In the genomic region with DNA sequence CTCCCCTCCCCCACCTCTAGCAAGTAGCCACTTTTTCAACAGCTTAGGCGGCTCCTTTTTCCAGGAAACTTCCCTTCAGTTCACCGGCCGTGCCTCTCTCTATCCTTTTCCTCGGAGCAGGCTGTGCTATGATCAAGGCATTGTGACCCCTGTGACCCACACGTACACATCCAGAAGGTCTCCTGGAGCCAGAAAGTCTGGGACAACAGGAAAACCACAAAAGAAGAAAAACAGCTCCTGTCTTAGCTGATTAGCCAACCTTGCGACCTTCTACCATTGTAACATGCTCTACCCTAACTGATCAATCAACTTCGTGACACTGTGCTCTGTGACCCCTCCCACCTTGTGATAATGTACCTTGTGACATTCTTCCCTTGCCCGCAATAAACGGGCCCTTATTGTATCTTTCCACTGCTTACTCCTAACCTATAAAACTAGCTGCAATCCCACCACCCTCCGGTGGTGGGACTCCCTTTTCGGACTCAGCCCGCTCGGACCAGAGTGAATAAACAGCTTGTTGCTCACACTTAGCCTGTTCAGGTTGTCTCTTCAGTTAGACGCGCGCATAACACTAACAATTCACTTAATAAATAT, we compare ENCODE assay signal across 1 cellular context.
TF ChIP-seq lines count a peak whose summit lies in the region.

No MANE protein-coding gene starts in this region.

TF ChIP-seq in HepG2, 621 proteins besides CTCF, POLR2A, EP300 and RAD21 (continued from another document and continues in another):
- 0 out of 2 replicates have a peak, but pooled peaks have one; percentile 45 for TF ChIP-seq ZNF878 (CRISPR knock-in tag; IDR thresholded peaks at IDR 0.05)
- no peak for TF ChIP-seq DPF2 (CRISPR knock-in tag; IDR thresholded peaks at IDR 0.05; ENCODE audit: borderline replicate concordance, low read depth)
- TF ChIP-seq, protein P1, sequence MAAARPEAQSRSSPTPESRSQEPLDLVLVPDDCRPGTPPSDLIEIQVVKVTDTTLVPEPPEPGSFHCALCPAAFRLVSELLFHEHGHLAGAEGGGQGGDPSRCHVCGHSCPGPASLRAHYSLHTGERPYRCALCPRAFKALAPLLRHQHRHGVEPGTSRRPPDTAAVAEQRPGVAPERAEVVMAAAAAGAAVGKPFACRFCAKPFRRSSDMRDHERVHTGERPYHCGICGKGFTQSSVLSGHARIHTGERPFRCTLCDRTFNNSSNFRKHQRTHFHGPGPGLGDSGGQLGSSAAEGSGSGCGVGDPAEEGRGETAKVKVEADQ (CRISPR knock-in tag; IDR thresholded peaks at IDR 0.05; ENCODE audit: borderline replicate concordance), result no peak
- no peak for TF ChIP-seq SMAD1 (CRISPR knock-in tag; IDR thresholded peaks at IDR 0.05; ENCODE audit: borderline replicate concordance, low read depth)
- no peak for TF ChIP-seq ZNF274 (CRISPR knock-in tag; IDR thresholded peaks at IDR 0.05)
- no peak for TF ChIP-seq IKZF1 (IDR thresholded peaks at IDR 0.05)
- TF ChIP-seq, protein P2, sequence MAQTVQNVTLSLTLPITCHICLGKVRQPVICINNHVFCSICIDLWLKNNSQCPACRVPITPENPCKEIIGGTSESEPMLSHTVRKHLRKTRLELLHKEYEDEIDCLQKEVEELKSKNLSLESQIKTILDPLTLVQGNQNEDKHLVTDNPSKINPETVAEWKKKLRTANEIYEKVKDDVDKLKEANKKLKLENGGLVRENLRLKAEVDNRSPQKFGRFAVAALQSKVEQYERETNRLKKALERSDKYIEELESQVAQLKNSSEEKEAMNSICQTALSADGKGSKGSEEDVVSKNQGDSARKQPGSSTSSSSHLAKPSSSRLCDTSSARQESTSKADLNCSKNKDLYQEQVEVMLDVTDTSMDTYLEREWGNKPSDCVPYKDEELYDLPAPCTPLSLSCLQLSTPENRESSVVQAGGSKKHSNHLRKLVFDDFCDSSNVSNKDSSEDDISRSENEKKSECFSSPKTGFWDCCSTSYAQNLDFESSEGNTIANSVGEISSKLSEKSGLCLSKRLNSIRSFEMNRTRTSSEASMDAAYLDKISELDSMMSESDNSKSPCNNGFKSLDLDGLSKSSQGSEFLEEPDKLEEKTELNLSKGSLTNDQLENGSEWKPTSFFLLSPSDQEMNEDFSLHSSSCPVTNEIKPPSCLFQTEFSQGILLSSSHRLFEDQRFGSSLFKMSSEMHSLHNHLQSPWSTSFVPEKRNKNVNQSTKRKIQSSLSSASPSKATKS (CRISPR knock-in tag; IDR thresholded peaks at IDR 0.05), result 0 out of 2 replicates have a peak, but pooled peaks have one; percentile 0
- no peak for TF ChIP-seq ZNF230 (CRISPR knock-in tag; IDR thresholded peaks at IDR 0.05)
- TF ChIP-seq TAF1 (CRISPR knock-in tag; IDR thresholded peaks at IDR 0.05), result no peak
- peak; percentile 82 for TF ChIP-seq ETV5 (CRISPR knock-in tag; IDR thresholded peaks at IDR 0.05; ENCODE audit: borderline replicate concordance)
- TF ChIP-seq GZF1 (CRISPR knock-in tag; IDR thresholded peaks at IDR 0.05), result no peak
- no peak for TF ChIP-seq MLLT10 (CRISPR knock-in tag; IDR thresholded peaks at IDR 0.05)
- peak; percentile 27; the same call in 1 of the 2 replicates for TF ChIP-seq NFYC (CRISPR knock-in tag; IDR thresholded peaks at IDR 0.05)
- no peak for TF ChIP-seq SNAPC2 (CRISPR knock-in tag; IDR thresholded peaks at IDR 0.05)
- TF ChIP-seq, protein P3, sequence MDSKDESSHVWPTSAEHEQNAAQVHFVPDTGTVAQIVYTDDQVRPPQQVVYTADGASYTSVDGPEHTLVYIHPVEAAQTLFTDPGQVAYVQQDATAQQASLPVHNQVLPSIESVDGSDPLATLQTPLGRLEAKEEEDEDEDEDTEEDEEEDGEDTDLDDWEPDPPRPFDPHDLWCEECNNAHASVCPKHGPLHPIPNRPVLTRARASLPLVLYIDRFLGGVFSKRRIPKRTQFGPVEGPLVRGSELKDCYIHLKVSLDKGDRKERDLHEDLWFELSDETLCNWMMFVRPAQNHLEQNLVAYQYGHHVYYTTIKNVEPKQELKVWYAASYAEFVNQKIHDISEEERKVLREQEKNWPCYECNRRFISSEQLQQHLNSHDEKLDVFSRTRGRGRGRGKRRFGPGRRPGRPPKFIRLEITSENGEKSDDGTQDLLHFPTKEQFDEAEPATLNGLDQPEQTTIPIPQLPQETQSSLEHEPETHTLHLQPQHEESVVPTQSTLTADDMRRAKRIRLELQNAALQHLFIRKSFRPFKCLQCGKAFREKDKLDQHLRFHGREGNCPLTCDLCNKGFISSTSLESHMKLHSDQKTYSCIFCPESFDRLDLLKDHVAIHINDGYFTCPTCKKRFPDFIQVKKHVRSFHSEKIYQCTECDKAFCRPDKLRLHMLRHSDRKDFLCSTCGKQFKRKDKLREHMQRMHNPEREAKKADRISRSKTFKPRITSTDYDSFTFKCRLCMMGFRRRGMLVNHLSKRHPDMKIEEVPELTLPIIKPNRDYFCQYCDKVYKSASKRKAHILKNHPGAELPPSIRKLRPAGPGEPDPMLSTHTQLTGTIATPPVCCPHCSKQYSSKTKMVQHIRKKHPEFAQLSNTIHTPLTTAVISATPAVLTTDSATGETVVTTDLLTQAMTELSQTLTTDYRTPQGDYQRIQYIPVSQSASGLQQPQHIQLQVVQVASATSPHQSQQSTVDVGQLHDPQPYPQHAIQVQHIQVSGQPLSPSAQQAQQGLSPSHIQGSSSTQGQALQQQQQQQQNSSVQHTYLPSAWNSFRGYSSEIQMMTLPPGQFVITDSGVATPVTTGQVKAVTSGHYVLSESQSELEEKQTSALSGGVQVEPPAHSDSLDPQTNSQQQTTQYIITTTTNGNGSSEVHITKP (CRISPR knock-in tag; IDR thresholded peaks at IDR 0.05; ENCODE audit: low read depth), result peak; percentile 53; the same call in 1 of the 2 replicates
- TF ChIP-seq ZNF563 (CRISPR knock-in tag; IDR thresholded peaks at IDR 0.05), result no peak
- no peak for TF ChIP-seq SATB2 (CRISPR knock-in tag; IDR thresholded peaks at IDR 0.05)
- peak; percentile 58; the same call in 1 of the 2 replicates for TF ChIP-seq ERF (CRISPR knock-in tag; IDR thresholded peaks at IDR 0.05)
- peak; percentile 54; the same call in 1 of the 2 replicates for TF ChIP-seq ZFP36L1 (CRISPR knock-in tag; IDR thresholded peaks at IDR 0.05)
- TF ChIP-seq, protein P4, sequence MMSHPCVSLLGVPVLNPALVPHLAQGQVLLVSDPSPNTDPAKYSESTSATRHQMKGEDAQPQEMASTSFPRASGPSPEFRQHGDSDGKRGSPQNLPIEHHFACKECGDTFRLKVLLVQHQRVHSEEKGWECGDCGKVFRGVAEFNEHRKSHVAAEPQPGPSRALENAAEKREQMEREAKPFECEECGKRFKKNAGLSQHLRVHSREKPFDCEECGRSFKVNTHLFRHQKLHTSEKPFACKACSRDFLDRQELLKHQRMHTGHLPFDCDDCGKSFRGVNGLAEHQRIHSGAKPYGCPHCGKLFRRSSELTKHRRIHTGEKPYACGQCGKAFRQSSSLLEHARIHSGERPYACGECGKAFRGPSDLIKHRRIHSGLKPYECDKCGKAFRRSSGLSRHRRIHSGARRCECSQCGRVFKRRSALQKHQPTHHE (CRISPR knock-in tag; IDR thresholded peaks at IDR 0.05; ENCODE audit: borderline replicate concordance), result no peak; the same call in 1 of the 2 replicates
- TF ChIP-seq ZNF569 (CRISPR knock-in tag; IDR thresholded peaks at IDR 0.05; ENCODE audit: borderline replicate concordance), result no peak
- TF ChIP-seq BCL6 (CRISPR knock-in tag; IDR thresholded peaks at IDR 0.05), result no peak; the same call in none of the 2 replicates
- TF ChIP-seq STAT5B (CRISPR knock-in tag; IDR thresholded peaks at IDR 0.05), result peak; percentile 83
- no peak; the same call in 1 of the 2 replicates for TF ChIP-seq ARID2 (CRISPR knock-in tag; IDR thresholded peaks at IDR 0.05; ENCODE audit: borderline replicate concordance)
- peak; percentile 66; the same call in 1 of the 2 replicates for TF ChIP-seq NKX3-1 (CRISPR knock-in tag; IDR thresholded peaks at IDR 0.05)
- no peak; the same call in 1 of the 2 replicates for TF ChIP-seq MEIS1 (CRISPR knock-in tag; IDR thresholded peaks at IDR 0.05; ENCODE audit: borderline replicate concordance)
- TF ChIP-seq, protein P5, sequence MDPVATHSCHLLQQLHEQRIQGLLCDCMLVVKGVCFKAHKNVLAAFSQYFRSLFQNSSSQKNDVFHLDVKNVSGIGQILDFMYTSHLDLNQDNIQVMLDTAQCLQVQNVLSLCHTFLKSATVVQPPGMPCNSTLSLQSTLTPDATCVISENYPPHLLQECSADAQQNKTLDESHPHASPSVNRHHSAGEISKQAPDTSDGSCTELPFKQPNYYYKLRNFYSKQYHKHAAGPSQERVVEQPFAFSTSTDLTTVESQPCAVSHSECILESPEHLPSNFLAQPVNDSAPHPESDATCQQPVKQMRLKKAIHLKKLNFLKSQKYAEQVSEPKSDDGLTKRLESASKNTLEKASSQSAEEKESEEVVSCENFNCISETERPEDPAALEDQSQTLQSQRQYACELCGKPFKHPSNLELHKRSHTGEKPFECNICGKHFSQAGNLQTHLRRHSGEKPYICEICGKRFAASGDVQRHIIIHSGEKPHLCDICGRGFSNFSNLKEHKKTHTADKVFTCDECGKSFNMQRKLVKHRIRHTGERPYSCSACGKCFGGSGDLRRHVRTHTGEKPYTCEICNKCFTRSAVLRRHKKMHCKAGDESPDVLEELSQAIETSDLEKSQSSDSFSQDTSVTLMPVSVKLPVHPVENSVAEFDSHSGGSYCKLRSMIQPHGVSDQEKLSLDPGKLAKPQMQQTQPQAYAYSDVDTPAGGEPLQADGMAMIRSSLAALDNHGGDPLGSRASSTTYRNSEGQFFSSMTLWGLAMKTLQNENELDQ (CRISPR knock-in tag; IDR thresholded peaks at IDR 0.05; ENCODE audit: borderline replicate concordance), result peak; percentile 34; the same call in 1 of the 2 replicates
- TF ChIP-seq, protein P6, sequence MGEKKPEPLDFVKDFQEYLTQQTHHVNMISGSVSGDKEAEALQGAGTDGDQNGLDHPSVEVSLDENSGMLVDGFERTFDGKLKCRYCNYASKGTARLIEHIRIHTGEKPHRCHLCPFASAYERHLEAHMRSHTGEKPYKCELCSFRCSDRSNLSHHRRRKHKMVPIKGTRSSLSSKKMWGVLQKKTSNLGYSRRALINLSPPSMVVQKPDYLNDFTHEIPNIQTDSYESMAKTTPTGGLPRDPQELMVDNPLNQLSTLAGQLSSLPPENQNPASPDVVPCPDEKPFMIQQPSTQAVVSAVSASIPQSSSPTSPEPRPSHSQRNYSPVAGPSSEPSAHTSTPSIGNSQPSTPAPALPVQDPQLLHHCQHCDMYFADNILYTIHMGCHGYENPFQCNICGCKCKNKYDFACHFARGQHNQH (CRISPR knock-in tag; IDR thresholded peaks at IDR 0.05), result peak; percentile 87
- no peak for TF ChIP-seq BRCA1 (CRISPR knock-in tag; IDR thresholded peaks at IDR 0.05)
- 0 out of 2 replicates have a peak, but pooled peaks have one; percentile 72 for TF ChIP-seq ZNF354B (CRISPR knock-in tag; IDR thresholded peaks at IDR 0.05)
- TF ChIP-seq PRPF4 (IDR thresholded peaks at IDR 0.05; ENCODE audit: low read depth, low read length, poor library complexity, severe bottlenecking), result no peak
- no peak for TF ChIP-seq NFYB (CRISPR knock-in tag; IDR thresholded peaks at IDR 0.05)
- no peak for TF ChIP-seq CENPT (CRISPR knock-in tag; IDR thresholded peaks at IDR 0.05; ENCODE audit: low read depth)
- 0 out of 2 replicates have a peak, but pooled peaks have one; percentile 67 for TF ChIP-seq HMG20B (CRISPR knock-in tag; conservative IDR thresholded peaks at IDR 0.05)
- TF ChIP-seq, protein P7, sequence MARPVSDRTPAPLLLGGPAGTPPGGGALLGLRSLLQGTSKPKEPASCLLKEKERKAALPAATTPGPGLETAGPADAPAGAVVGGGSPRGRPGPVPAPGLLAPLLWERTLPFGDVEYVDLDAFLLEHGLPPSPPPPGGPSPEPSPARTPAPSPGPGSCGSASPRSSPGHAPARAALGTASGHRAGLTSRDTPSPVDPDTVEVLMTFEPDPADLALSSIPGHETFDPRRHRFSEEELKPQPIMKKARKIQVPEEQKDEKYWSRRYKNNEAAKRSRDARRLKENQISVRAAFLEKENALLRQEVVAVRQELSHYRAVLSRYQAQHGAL (CRISPR knock-in tag; IDR thresholded peaks at IDR 0.05; ENCODE audit: not compliant biosample characterization), result no peak
- TF ChIP-seq, protein P8, sequence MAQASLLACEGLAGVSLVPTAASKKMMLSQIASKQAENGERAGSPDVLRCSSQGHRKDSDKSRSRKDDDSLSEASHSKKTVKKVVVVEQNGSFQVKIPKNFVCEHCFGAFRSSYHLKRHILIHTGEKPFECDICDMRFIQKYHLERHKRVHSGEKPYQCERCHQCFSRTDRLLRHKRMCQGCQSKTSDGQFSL (CRISPR knock-in tag; IDR thresholded peaks at IDR 0.05), result no peak
- TF ChIP-seq, protein P9, sequence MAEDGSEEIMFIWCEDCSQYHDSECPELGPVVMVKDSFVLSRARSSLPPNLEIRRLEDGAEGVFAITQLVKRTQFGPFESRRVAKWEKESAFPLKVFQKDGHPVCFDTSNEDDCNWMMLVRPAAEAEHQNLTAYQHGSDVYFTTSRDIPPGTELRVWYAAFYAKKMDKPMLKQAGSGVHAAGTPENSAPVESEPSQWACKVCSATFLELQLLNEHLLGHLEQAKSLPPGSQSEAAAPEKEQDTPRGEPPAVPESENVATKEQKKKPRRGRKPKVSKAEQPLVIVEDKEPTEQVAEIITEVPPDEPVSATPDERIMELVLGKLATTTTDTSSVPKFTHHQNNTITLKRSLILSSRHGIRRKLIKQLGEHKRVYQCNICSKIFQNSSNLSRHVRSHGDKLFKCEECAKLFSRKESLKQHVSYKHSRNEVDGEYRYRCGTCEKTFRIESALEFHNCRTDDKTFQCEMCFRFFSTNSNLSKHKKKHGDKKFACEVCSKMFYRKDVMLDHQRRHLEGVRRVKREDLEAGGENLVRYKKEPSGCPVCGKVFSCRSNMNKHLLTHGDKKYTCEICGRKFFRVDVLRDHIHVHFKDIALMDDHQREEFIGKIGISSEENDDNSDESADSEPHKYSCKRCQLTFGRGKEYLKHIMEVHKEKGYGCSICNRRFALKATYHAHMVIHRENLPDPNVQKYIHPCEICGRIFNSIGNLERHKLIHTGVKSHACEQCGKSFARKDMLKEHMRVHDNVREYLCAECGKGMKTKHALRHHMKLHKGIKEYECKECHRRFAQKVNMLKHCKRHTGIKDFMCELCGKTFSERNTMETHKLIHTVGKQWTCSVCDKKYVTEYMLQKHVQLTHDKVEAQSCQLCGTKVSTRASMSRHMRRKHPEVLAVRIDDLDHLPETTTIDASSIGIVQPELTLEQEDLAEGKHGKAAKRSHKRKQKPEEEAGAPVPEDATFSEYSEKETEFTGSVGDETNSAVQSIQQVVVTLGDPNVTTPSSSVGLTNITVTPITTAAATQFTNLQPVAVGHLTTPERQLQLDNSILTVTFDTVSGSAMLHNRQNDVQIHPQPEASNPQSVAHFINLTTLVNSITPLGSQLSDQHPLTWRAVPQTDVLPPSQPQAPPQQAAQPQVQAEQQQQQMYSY (CRISPR knock-in tag; IDR thresholded peaks at IDR 0.05), result peak; percentile 26; the same call in 1 of the 2 replicates
